7 cellular contexts compared by ENCODE assay signal in genomic region chr20:63709149-63709527, GRCh38. TPM values are rescaled to one million over a fixed set of nuclear protein-coding genes. Genes with fewer than 3 reads are reported as not detected.
DNase-seq lines count a peak whose midpoint lies in the region; ATAC-seq and TF ChIP-seq lines count a peak whose summit lies in the region.

No MANE protein-coding gene starts in this region.

- DNase-seq in H9 (no peak), T-cell (no peak), foreskin fibroblast (no peak), NCI-H774 (lab: John Stamatoyannopoulos, UW) (no peak)
- no peak for DNase-seq in activated CD4-positive, CD25-positive, alpha-beta regulatory T cell treated with anti-CD3 and anti-CD28 coated beads, Interleukin-2, amount 50 U/mL, for 72 hours
- no peak for DNase-seq in central memory CD4-positive, alpha-beta T cell

- no peaks in the 10 kb centered on the region for H3K4me1 ChIP-seq in H9 (ENCODE audit: insufficient read depth, low read length)
- H3K4me1 ChIP-seq in skeletal muscle tissue (ENCODE audit: control insufficient read depth in 3 of 3, insufficient read depth in 3 of 3, low read length in 3 of 3) = peaks cover 23 to 29% (median 25%) of the 10 kb centered on the region in 3 donors

- H3K4me2 ChIP-seq in H9 (ENCODE audit: insufficient read depth, insufficient read length, low read length) = peak overlapping the region; percentile 90

- no peak overlapping the region for H2AFZ ChIP-seq in H9 (ENCODE audit: low read length)

- H3K14ac ChIP-seq in H9 (ENCODE audit: insufficient read depth, low read length) = no peak overlapping the region

- no peak overlapping the region for H2BK12ac ChIP-seq in H9 (ENCODE audit: insufficient read length, low read depth, low read length)

- H4K91ac ChIP-seq in H9 (ENCODE audit: insufficient read length, low read depth, low read length) = no peak overlapping the region

- H3K27ac ChIP-seq in H9 (ENCODE audit: insufficient read length, low read depth, low read length) (no peak overlapping the region), skeletal muscle tissue (ENCODE audit: low read depth, low read length) (no peak overlapping the region)

- peaks cover 0 to 3% of the 10 kb centered on the region in 2 experiments; a peak in 1 of 5 replicates for H3K9me3 Mint-ChIP-seq in H9
- no peaks in the 10 kb centered on the region for H3K9me3 Mint-ChIP-seq in T-cell

- H3K23ac ChIP-seq in H9 (ENCODE audit: insufficient read length, low read depth, low read length) = no peak overlapping the region

- CTCF ChIA-PET in T-cell (lab: Charles Lee) = no interaction called here

- H3K36me3 ChIP-seq in skeletal muscle tissue (ENCODE audit: control insufficient read depth in 3 of 3, insufficient read depth in 3 of 3, low read length in 3 of 3) = peaks cover 29 to 47% (median 40%) of the 10 kb centered on the region in 3 donors

- H3K4me3 ChIP-seq in foreskin fibroblast (ENCODE audit: low read depth in 1 of 2, low read length in 2 of 2) (peak overlapping the region; percentile 74 to 86), skeletal muscle tissue (ENCODE audit: low read length in 3 of 3) (peak overlapping the region in 2 of 3 donors; percentile 87 to 89)

- H4K5ac ChIP-seq in H9 (ENCODE audit: insufficient read length, low read depth, low read length) = no peak overlapping the region

- H2BK5ac ChIP-seq in H9 (ENCODE audit: insufficient read length, low read length) = no peak overlapping the region

- H3K27me3 Mint-ChIP-seq in H9 (ENCODE audit: low read depth) (no peaks in the 10 kb centered on the region), T-cell (no peaks in the 10 kb centered on the region)

- peaks cover 12% of the 10 kb centered on the region for H3K23me2 ChIP-seq in H9 (ENCODE audit: insufficient read length, low read depth, low read length, poor library complexity, severe bottlenecking)

- H3K79me1 ChIP-seq in H9 (ENCODE audit: insufficient read depth, low read depth, low read length, poor library complexity, severe bottlenecking) = peaks cover 4% of the 10 kb centered on the region

- H3K18ac ChIP-seq in H9 (ENCODE audit: insufficient read length, low read depth, low read length) = no peak overlapping the region

- H3K36me3 Mint-ChIP-seq in H9 (ENCODE audit: insufficient read depth in 1 of 3, low read depth in 3 of 3) (peaks cover 53 to 69% (median 66%) of the 10 kb centered on the region in 3 experiments), T-cell (peaks cover 36% of the 10 kb centered on the region)

- peaks cover 11% of the 10 kb centered on the region; the same call in 1 of the 2 replicates for H3K79me2 ChIP-seq in H9 (ENCODE audit: insufficient read depth, low read length)

- H3K4me1 Mint-ChIP-seq in H9 (peaks cover 8 to 16% of the 10 kb centered on the region in 2 experiments), T-cell (peaks cover 46 to 57% (median 51%) of the 10 kb centered on the region in 3 donors)

- H3K56ac ChIP-seq in H9 (ENCODE audit: insufficient read length, low read depth, low read length) = no peak overlapping the region

- no peak overlapping the region for H2BK20ac ChIP-seq in H9 (ENCODE audit: low read depth, low read length, poor library complexity, severe bottlenecking)

- H4K8ac ChIP-seq in H9 (replicated peaks; ENCODE audit: insufficient read length, low read depth, low read length) = no peak overlapping the region

- H3K9me3 ChIP-seq in H9 (ENCODE audit: control insufficient read depth, low read depth, low read length) (no peaks in the 10 kb centered on the region), skeletal muscle tissue (ENCODE audit: control insufficient read depth in 3 of 3, low read length in 3 of 3) (no peaks in the 10 kb centered on the region)

- POLR2A ChIA-PET in T-cell (lab: Charles Lee) = no interaction called here

- no peak for ATAC-seq in T-cell (replicated peaks in 1 of 4)

- H3K27me3 ChIP-seq in H9 (ENCODE audit: insufficient read depth, low read length) = no peaks in the 10 kb centered on the region
- H3K27me3 ChIP-seq in skeletal muscle tissue (ENCODE audit: control insufficient read depth in 3 of 3, insufficient read depth in 3 of 3, low read length in 3 of 3) = no peaks in the 10 kb centered on the region

- H4K20me1 ChIP-seq in H9 (ENCODE audit: control insufficient read depth, insufficient read depth, insufficient read length) = no peaks in the 10 kb centered on the region

- H3T11ph ChIP-seq in H9 (ENCODE audit: low read length) = no peak overlapping the region

- H2BK120ac ChIP-seq in H9 (ENCODE audit: low read depth, low read length, poor library complexity, severe bottlenecking) = no peak overlapping the region

- no peak overlapping the region for H2AK5ac ChIP-seq in H9 (ENCODE audit: insufficient read length, low read length)

- H3K27ac Mint-ChIP-seq in H9 (no peak overlapping the region), T-cell (peak overlapping the region in 1 of 2 donors; percentile 66)

- no CpG with 5 or more reads among the region's 17 CpGs for WGBS in H9 (ENCODE audit: extremely low coverage, insufficient read length, low lambda C conversion rate)

- TF ChIP-seq CTCF in H9 (conservative IDR thresholded peaks at IDR 0.05) (no peak), foreskin fibroblast (IDR thresholded peaks at IDR 0.05; ENCODE audit: low read depth, low read length) (no peak)

- H3K4me3 Mint-ChIP-seq in H9 (peak overlapping the region; percentile 89 to 91), T-cell (peak overlapping the region; percentile 77 to 88 (median 78))

- H2BK15ac ChIP-seq in H9 (ENCODE audit: low read depth, low read length) = no peak overlapping the region

- no peak overlapping the region for H3K4ac ChIP-seq in H9 (ENCODE audit: low read depth, low read length)

- H3K9ac ChIP-seq in H9 (ENCODE audit: extremely low read depth, insufficient read length, low read length) (no peak overlapping the region), skeletal muscle tissue (ENCODE audit: low read depth in 1 of 3, low read length in 3 of 3) (peak overlapping the region in 2 of 3 donors; percentile 80 to 81)

RNA-seq across cellular contexts. Expression of gene ZGPAT, which starts 1.3 kb away (rescaled TPM):
- 25.5 and 27.6 TPM in 2 replicates for total RNA-seq in H9 (2021)
- total RNA-seq in T-cell = 10 to 100 TPM; 42.7 to 71.0 (median 59.0) TPM
- total RNA-seq in skeletal muscle tissue = 6.8 TPM

RNA-seq across cellular contexts. Expression of gene ARFRP1, which starts 1.4 kb away (rescaled TPM):
- total RNA-seq in H9 (2021) (39.5 and 42.7 TPM in 2 replicates), T-cell (100 to 1,000 TPM in 2 of 5 donors, 10 to 100 TPM in 3; 58.5 to 102 (median 99.5) TPM), skeletal muscle tissue (13.0 TPM)

RNA-seq across cellular contexts. Expression of gene TNFRSF6B, which starts 12.7 kb away (rescaled TPM):
- total RNA-seq in H9 (2021) = 0.86 TPM in 1 of 2 replicates, not detected in the other
- total RNA-seq in T-cell = 1 to 10 TPM in 2 of 5 donors, under 1 TPM in 2, not detected in 1; 0.37 to 1.5 (median 0.91) TPM
- not detected for total RNA-seq in skeletal muscle tissue

RNA-seq across cellular contexts. Expression of gene LIME1, which starts 27.3 kb away (rescaled TPM):
- total RNA-seq in H9 (2021) (12.8 and 13.5 TPM in 2 replicates), T-cell (100 to 1,000 TPM; 144 to 248 (median 172) TPM), skeletal muscle tissue (0.52 TPM)

RNA-seq across cellular contexts. Expression of gene SLC2A4RG, which starts 30.4 kb away (rescaled TPM):
- 37.9 and 43.9 TPM in 2 replicates for total RNA-seq in H9 (2021)
- total RNA-seq in T-cell = 100 to 1,000 TPM; 110 to 173 (median 135) TPM
- total RNA-seq in skeletal muscle tissue = 10.4 TPM
